In genomic region chr6:7086488-7086887, GRCh38 we compare ENCODE assay signal across 8 cellular contexts. TPM values are rescaled to one million over a fixed set of nuclear protein-coding genes. Genes with fewer than 3 reads are reported as not detected.
DNase-seq lines count a peak whose midpoint lies in the region; ATAC-seq and TF ChIP-seq lines count a peak whose summit lies in the region.

No MANE protein-coding gene starts in this region.

- CTCF ChIA-PET in activated CD4-positive, alpha-beta memory T cell treated with anti-CD3 and anti-CD28 coated beads for 36 hours (lab: Charles Lee), result interaction anchor here (0.6 to 2.1 kb wide), 14 partner anchors 9 to 410 kb away, joined by 3 to 8 read pairs (median 4); no protein-coding TSS in a partner anchor

- H3K27ac ChIP-seq in spleen, result peak overlapping the region; percentile 51 to 80 (median 72)
- no peak overlapping the region for H3K27ac ChIP-seq in neural progenitor cell

- peaks cover 31% of the 10 kb centered on the region for H4K20me1 ChIP-seq in neural progenitor cell (ENCODE audit: low read depth)

- H3K9me3 ChIP-seq in spleen (no peaks in the 10 kb centered on the region), neural progenitor cell (ENCODE audit: low read depth) (no peaks in the 10 kb centered on the region)

- POLR2A ChIA-PET in activated CD4-positive, alpha-beta memory T cell treated with anti-CD3 and anti-CD28 coated beads for 36 hours (lab: Charles Lee), result interaction anchor here (1.4 to 3.1 kb wide), 5 partner anchors 13 to 67 kb away, joined by 3 to 17 read pairs (median 9); partner anchors contain the start of gene RREB1

- peaks cover 16% of the 10 kb centered on the region for H3F3A ChIP-seq in neural progenitor cell (ENCODE audit: low read depth)

- intact Hi-C loops in activated CD4-positive, alpha-beta memory T cell treated with anti-CD3 and anti-CD28 coated beads for 36 hours (cut with micrococcal nuclease), result loop anchor here (2.0 kb wide), 3 partner anchors 168 to 402 kb away; no protein-coding TSS in a partner anchor
- intact Hi-C loops in spleen (cut with DNase I; ENCODE audit: low total_unique reads), result no loop called here

- TF ChIP-seq CTCF in spleen (IDR thresholded peaks at IDR 0.05 in 8 of 11, conservative IDR thresholded peaks at IDR 0.05 in 3 of 11) (peak in 1 of 11 experiments; percentile 7), neural progenitor cell (IDR thresholded peaks at IDR 0.05) (no peak)

- no peak for TF ChIP-seq POLR2A in spleen (IDR thresholded peaks at IDR 0.05)

- peaks cover 5% of the 10 kb centered on the region for H3K27me3 Mint-ChIP-seq in activated CD4-positive, alpha-beta memory T cell treated with anti-CD3 and anti-CD28 coated beads for 36 hours
- H3K27me3 Mint-ChIP-seq in neural progenitor cell (ENCODE audit: insufficient read depth, low read depth), result peaks cover 4% of the 10 kb centered on the region

- no peaks in the 10 kb centered on the region for H3K79me2 ChIP-seq in neural progenitor cell (ENCODE audit: low read depth)

- H3K4me3 Mint-ChIP-seq in activated CD4-positive, alpha-beta memory T cell treated with anti-CD3 and anti-CD28 coated beads for 36 hours, result peak overlapping the region; percentile 21
- H3K4me3 Mint-ChIP-seq in neural progenitor cell, result no peak overlapping the region

- H2AFZ ChIP-seq in neural progenitor cell (replicated peaks), result no peak overlapping the region

- no peaks in the 10 kb centered on the region for H3K9me3 Mint-ChIP-seq in activated CD4-positive, alpha-beta memory T cell treated with anti-CD3 and anti-CD28 coated beads for 36 hours
- no peaks in the 10 kb centered on the region for H3K9me3 Mint-ChIP-seq in neural progenitor cell

- H3K27ac Mint-ChIP-seq in activated CD4-positive, alpha-beta memory T cell treated with anti-CD3 and anti-CD28 coated beads for 36 hours, result no peak overlapping the region
- H3K27ac Mint-ChIP-seq in neural progenitor cell, result no peak overlapping the region

- DNase-seq in AG08395 (ENCODE audit: low spot score), result peak; percentile 43
- peak; percentile 27 for DNase-seq in GM19238 (ENCODE audit: insufficient read length, low spot score)
- peak; percentile 57 for DNase-seq in activated CD4-positive, alpha-beta memory T cell treated with anti-CD3 and anti-CD28 coated beads for 36 hours
- DNase-seq in germinal center (ENCODE audit: low spot score), result peak; percentile 30
- DNase-seq in spleen, result peak; percentile 81
- DNase-seq in islet precursor cell, result no peak
- no peak for DNase-seq in neural progenitor cell (ENCODE audit: low spot score)

- H3K4me3 ChIP-seq in spleen (peak overlapping the region; percentile 12 to 61 (median 28)), neural progenitor cell (no peak overlapping the region)

- H3K9ac ChIP-seq in neural progenitor cell, result no peak overlapping the region

- H3K27me3 ChIP-seq in spleen (replicated peaks in 1 of 7), result no peaks in the 10 kb centered on the region
- peaks cover 92% of the 10 kb centered on the region for H3K27me3 ChIP-seq in neural progenitor cell

- H3K4me1 ChIP-seq in spleen (peaks cover 15 to 32% (median 26%) of the 10 kb centered on the region in 6 donors), neural progenitor cell (peaks cover 8% of the 10 kb centered on the region)

- H3K36me3 ChIP-seq in spleen (no peaks in the 10 kb centered on the region), neural progenitor cell (no peaks in the 10 kb centered on the region)

- H3K4me2 ChIP-seq in neural progenitor cell, result no peak overlapping the region

- peaks cover 28% of the 10 kb centered on the region for H3K4me1 Mint-ChIP-seq in activated CD4-positive, alpha-beta memory T cell treated with anti-CD3 and anti-CD28 coated beads for 36 hours (ENCODE audit: low read depth)
- H3K4me1 Mint-ChIP-seq in neural progenitor cell, result peaks cover 16% of the 10 kb centered on the region

- 1 to 8% (median 3%) methylated on average over 9 of the region's 9 CpGs for WGBS in spleen, 5 donors

- ATAC-seq in HG03439 (IDR thresholded peaks at IDR 0.05; ENCODE audit: unreplicated experiment), result peak; percentile 64

- H3K36me3 Mint-ChIP-seq in activated CD4-positive, alpha-beta memory T cell treated with anti-CD3 and anti-CD28 coated beads for 36 hours, result peaks cover 1% of the 10 kb centered on the region
- H3K36me3 Mint-ChIP-seq in neural progenitor cell, result no peaks in the 10 kb centered on the region

RNA-seq across cellular contexts. Expression of gene RREB1, which starts 21.3 kb away (rescaled TPM):
- total RNA-seq in activated CD4-positive, alpha-beta memory T cell treated with anti-CD3 and anti-CD28 coated beads for 36 hours, result 10 to 100 TPM; 13.0 to 13.5 TPM
- total RNA-seq in spleen (10 to 100 TPM; 48.5 to 72.0 (median 58.1) TPM), neural progenitor cell (ENCODE audit: low replicate concordance) (12.1 and 13.1 TPM in 2 replicates)
- polyA plus RNA-seq in spleen, result 1 to 10 TPM; 3.2 to 7.4 (median 4.7) TPM

Comparison
In these comparisons a context has a peak if more than half of its experiments do, and no peak if none do; other contexts are left out.
1. DNase-seq: peak in AG08395 (single experiment), GM19238 (single experiment), activated CD4-positive, alpha-beta memory T cell treated with anti-CD3 and anti-CD28 coated beads for 36 hours (single experiment), germinal center (single experiment) and spleen (single experiment); none in islet precursor cell (single experiment) and neural progenitor cell (single experiment).